Comparison of ENCODE assay signal across 20 cellular contexts in genomic region chr2:159762075-159762474, GRCh38.
"Had no signal": no experiment of that assay in that cellular context is flagged by ENCODE, and none has a peak within 500 bp of the region (broad histone marks: within the 10 kb centered on the region; RNA-seq: fewer than 3 reads in every experiment).

No MANE protein-coding gene starts in this region.

- H3K9me3 ChIP-seq: body of pancreas, prostate gland, SK-N-SH, spleen, suprapubic skin, vagina had no signal

- ATAC-seq: activated T-helper 17 cell treated with anti-CD3 and anti-CD28 coated beads, Interleukin-2, amount 50 U/mL, for 72 hours; body of pancreas; foreskin keratinocyte; natural killer cell had no signal

- H3K27ac ChIP-seq: body of pancreas, cardiac muscle cell, foreskin keratinocyte, prostate gland, spleen, suprapubic skin, vagina, WERI-Rb-1 had no signal

- H3K27ac Mint-ChIP-seq: activated T-helper 17 cell treated with anti-CD3 and anti-CD28 coated beads, Interleukin-2, amount 50 U/mL, for 72 hours; type B pancreatic cell had no signal

- H3K27me3 Mint-ChIP-seq: activated T-helper 17 cell treated with anti-CD3 and anti-CD28 coated beads, Interleukin-2, amount 50 U/mL, for 72 hours; type B pancreatic cell had no signal

- H3K4me1 ChIP-seq: foreskin keratinocyte, prostate gland, suprapubic skin had no signal

- H3K4me2 ChIP-seq: SK-N-SH had no signal

- H3K9me3 Mint-ChIP-seq: activated T-helper 17 cell treated with anti-CD3 and anti-CD28 coated beads, Interleukin-2, amount 50 U/mL, for 72 hours; natural killer cell; type B pancreatic cell had no signal

- H3K36me3 Mint-ChIP-seq: natural killer cell had no signal

- H3K4me3 ChIP-seq: body of pancreas, cardiac muscle cell, lung, prostate gland, spleen, suprapubic skin, vagina had no signal

- DNase-seq: activated CD4-positive, alpha-beta T cell treated with anti-CD3 and anti-CD28 coated beads, Interleukin-2, amount 50 U/mL, for 48 hours; activated CD4-positive, CD25-positive, alpha-beta regulatory T cell treated with anti-CD3 and anti-CD28 coated beads, Interleukin-2, amount 50 U/mL, for 72 hours; body of pancreas; dermis blood vessel endothelial cell; effector CD8-positive, alpha-beta T cell; foreskin keratinocyte; kidney; natural killer cell; SK-N-SH; spleen; stimulated activated CD4-positive, alpha-beta T cell treated with anti-CD3 and anti-CD28 coated beads, Interleukin-4, amount 100 ng/mL, for 1 hour; stimulated activated naive CD4-positive, alpha-beta T cell; WERI-Rb-1 had no signal

- H3K27me3 ChIP-seq: body of pancreas, cardiac muscle cell, foreskin keratinocyte, spleen, suprapubic skin, vagina had no signal

- H3K4me1 Mint-ChIP-seq: activated T-helper 17 cell treated with anti-CD3 and anti-CD28 coated beads, Interleukin-2, amount 50 U/mL, for 72 hours had no signal

- H3K9ac ChIP-seq: SK-N-SH had no signal

- H3K4me3 Mint-ChIP-seq: activated T-helper 17 cell treated with anti-CD3 and anti-CD28 coated beads, Interleukin-2, amount 50 U/mL, for 72 hours; natural killer cell; type B pancreatic cell had no signal
